Comparison of ENCODE assay signal across 10 cellular contexts in genomic region chr4:169366821-169367220, GRCh38.
"Had no signal": no experiment of that assay in that cellular context is flagged by ENCODE, and none has a peak within 500 bp of the region (broad histone marks: within the 10 kb centered on the region; RNA-seq: fewer than 3 reads in every experiment).

No MANE protein-coding gene starts in this region.

- H3K4me3 ChIP-seq: GM23338 had no signal

- ATAC-seq: GM23338 had no signal

- H3K9ac ChIP-seq: KMS-11 had no signal

- FAIRE-seq: H1, H54, HTR-8/SVneo had no signal

- H3K4me1 Mint-ChIP-seq: GM23338, H9, IgD-negative memory B cell had no signal

- H3K27ac Mint-ChIP-seq: GM23338, H9 had no signal

- H3K4me3 Mint-ChIP-seq: GM23338, H9, IgD-negative memory B cell had no signal

- DNase-seq: H9, HCEC 1CT, Karpas-422, KBM-7 had no signal

- H3K27me3 Mint-ChIP-seq: IgD-negative memory B cell had no signal

- H3K4me2 ChIP-seq: GM23338, KMS-11 had no signal

- H3K27ac ChIP-seq: KMS-11 had no signal

- H2AFZ ChIP-seq: GM23338 had no signal
